In genomic region chr7:151745090-151745638, GRCh38 we compare ENCODE assay signal across 8 cellular contexts.
DNase-seq lines count a peak whose midpoint lies in the region; ATAC-seq and TF ChIP-seq lines count a peak whose summit lies in the region.

No MANE protein-coding gene starts in this region.

- H3K27me3 Mint-ChIP-seq in T-helper 2 cell treated with Interferon-gamma antibody and Interleukin-4, amounts not matched to agents 5 μg/mL and 100 μg/mL, for 36 hours (ENCODE audit: low read depth): no peaks in the 10 kb centered on the region

- H3K27me3 ChIP-seq in heart right ventricle: no peaks in the 10 kb centered on the region
- no peaks in the 10 kb centered on the region for H3K27me3 ChIP-seq in sigmoid colon

- peak; percentile 65 for DNase-seq in activated effector memory CD4-positive, alpha-beta T cell treated with anti-CD3 and anti-CD28 coated beads, Interleukin-2, amount 50 U/mL, for 16 hours
- DNase-seq in activated effector memory CD4-positive, alpha-beta T cell treated with Interleukin-2 at 50 U/mL for 16 hours: no peak
- DNase-seq in T-helper 2 cell treated with Interferon-gamma antibody and Interleukin-4, amounts not matched to agents 5 μg/mL and 100 μg/mL, for 36 hours (ENCODE audit: low spot score): peak; percentile 63
- DNase-seq in heart right ventricle: peak; percentile 54 to 74
- peak; percentile 79 for DNase-seq in stimulated activated naive CD8-positive, alpha-beta T cell treated with anti-CD3 and anti-CD28 coated beads, Interleukin-15, Interleukin-2, amounts not matched to agents 100 U/mL and 50 U/mL, for 24 hours
- DNase-seq in DMS 273 treated with DMSO at 0.1 percent for 48 hours (lab: John Stamatoyannopoulos, UW): no peak
- no peak for DNase-seq in sigmoid colon

- H3K4me1 ChIP-seq in heart right ventricle (peaks cover 11 to 42% (median 33%) of the 10 kb centered on the region in 9 donors), sigmoid colon (peaks cover 0 to 4% (median 1%) of the 10 kb centered on the region in 4 donors)

- H3K36me3 Mint-ChIP-seq in T-helper 2 cell treated with Interferon-gamma antibody and Interleukin-4, amounts not matched to agents 5 μg/mL and 100 μg/mL, for 36 hours (ENCODE audit: low read depth): no peaks in the 10 kb centered on the region

- TF ChIP-seq EP300 in sigmoid colon (IDR thresholded peaks at IDR 0.05): no peak

- intact Hi-C loops in heart right ventricle (cut with DNase I): loop anchor here in 1 of 10 donors (5.0 kb wide), 1 partner anchor 118 kb away; no protein-coding TSS in a partner anchor
- intact Hi-C loops in sigmoid colon (cut with DNase I): no loop called here

- peak overlapping the region; percentile 49 for H3K27ac Mint-ChIP-seq in T-helper 2 cell treated with Interferon-gamma antibody and Interleukin-4, amounts not matched to agents 5 μg/mL and 100 μg/mL, for 36 hours

- 55 to 56% methylated on average over 22 of the region's 22 CpGs for WGBS in heart right ventricle, 2 donors
- WGBS in sigmoid colon, 2 donors: 20 to 67% methylated on average over 22 of the region's 22 CpGs

- TF ChIP-seq POLR2A in sigmoid colon (IDR thresholded peaks at IDR 0.05): no peak

- H3K9me3 ChIP-seq in heart right ventricle (no peaks in the 10 kb centered on the region), sigmoid colon (no peaks in the 10 kb centered on the region)

- peaks cover 3% of the 10 kb centered on the region for H3K4me1 Mint-ChIP-seq in T-helper 2 cell treated with Interferon-gamma antibody and Interleukin-4, amounts not matched to agents 5 μg/mL and 100 μg/mL, for 36 hours (ENCODE audit: low read depth)

- H3K27ac ChIP-seq in heart right ventricle: peak overlapping the region; percentile 38 to 88 (median 78)
- no peak overlapping the region for H3K27ac ChIP-seq in sigmoid colon

- TF ChIP-seq CTCF in heart right ventricle (IDR thresholded peaks at IDR 0.05) (peak in 8 of 9 donors; percentile 16 to 45 (median 38)), sigmoid colon (IDR thresholded peaks at IDR 0.05) (peak in 1 of 4 experiments; percentile 19)

- ATAC-seq in heart right ventricle (peak; percentile 66 to 95 (median 82)), GM18873 (IDR thresholded peaks at IDR 0.05; ENCODE audit: low FRiP score, unreplicated experiment) (no peak)
- peak; percentile 93 for ATAC-seq in stimulated activated naive CD8-positive, alpha-beta T cell treated with anti-CD3 and anti-CD28 coated beads, Interleukin-15, Interleukin-2, amounts not matched to agents 100 U/mL and 50 U/mL, for 24 hours

- H3K9me3 Mint-ChIP-seq in T-helper 2 cell treated with Interferon-gamma antibody and Interleukin-4, amounts not matched to agents 5 μg/mL and 100 μg/mL, for 36 hours: no peaks in the 10 kb centered on the region

- no peaks in the 10 kb centered on the region for H3K36me3 ChIP-seq in heart right ventricle
- no peaks in the 10 kb centered on the region for H3K36me3 ChIP-seq in sigmoid colon

- H3K4me3 Mint-ChIP-seq in T-helper 2 cell treated with Interferon-gamma antibody and Interleukin-4, amounts not matched to agents 5 μg/mL and 100 μg/mL, for 36 hours: no peak overlapping the region

- H3K4me3 ChIP-seq in heart right ventricle (no peak overlapping the region), sigmoid colon (no peak overlapping the region)

Comparison
In these comparisons a context has a peak if more than half of its experiments do, and no peak if none do; other contexts are left out.
1. DNase-seq: peak in activated effector memory CD4-positive, alpha-beta T cell treated with anti-CD3 and anti-CD28 coated beads, Interleukin-2, amount 50 U/mL, for 16 hours (single experiment), T-helper 2 cell treated with Interferon-gamma antibody and Interleukin-4, amounts not matched to agents 5 μg/mL and 100 μg/mL, for 36 hours (single experiment), heart right ventricle (2 of 2) and stimulated activated naive CD8-positive, alpha-beta T cell treated with anti-CD3 and anti-CD28 coated beads, Interleukin-15, Interleukin-2, amounts not matched to agents 100 U/mL and 50 U/mL, for 24 hours (single experiment); none in activated effector memory CD4-positive, alpha-beta T cell treated with Interleukin-2 at 50 U/mL for 16 hours (single experiment), DMS 273 treated with DMSO at 0.1 percent for 48 hours (single experiment) and sigmoid colon (single experiment).
2. H3K27ac ChIP-seq: peak in heart right ventricle (10 of 10); none in sigmoid colon (0 of 4).